Comparison of ENCODE assay signal across 8 cellular contexts in the genomic region with DNA sequence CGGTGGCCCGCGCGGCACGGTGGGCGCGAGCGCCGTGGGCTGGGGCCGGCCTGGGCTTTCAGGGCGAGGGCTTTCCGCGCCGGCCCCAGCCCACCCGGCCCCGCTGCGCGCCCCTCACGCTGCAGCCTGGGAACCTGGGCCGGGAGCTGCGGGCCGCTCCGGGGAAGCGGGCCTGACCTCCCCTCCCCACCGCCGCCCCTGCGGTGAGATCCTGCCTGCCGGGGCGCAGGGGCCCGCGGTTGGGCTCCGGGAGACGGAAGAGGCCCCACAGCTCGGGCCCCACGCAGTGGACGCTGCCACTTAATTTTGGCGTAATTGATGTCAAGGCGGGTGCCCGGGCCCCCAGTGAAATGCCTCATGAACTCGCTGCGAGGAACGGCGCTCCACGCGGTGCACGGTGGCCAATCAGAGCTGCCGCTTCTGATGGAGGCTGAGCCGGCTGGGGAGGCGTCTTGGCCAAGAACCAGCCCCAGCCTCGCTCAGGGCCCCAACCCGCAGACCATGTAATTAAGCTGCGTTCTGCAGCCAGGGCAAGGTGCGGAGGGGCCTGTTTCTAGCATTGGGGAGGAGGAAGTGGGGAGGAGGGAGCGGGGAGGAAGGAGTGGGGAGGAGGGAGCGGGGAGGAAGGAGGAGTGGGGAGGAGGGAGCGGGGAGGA.
DNase-seq lines count a peak whose midpoint lies in the region; TF ChIP-seq lines count a peak whose summit lies in the region.

No MANE protein-coding gene starts in this region.

- H4K20me1 ChIP-seq in PC-9 (ENCODE audit: insufficient read depth) = no peaks in the 10 kb centered on the region

- H3K27ac Mint-ChIP-seq in activated naive CD8-positive, alpha-beta T cell treated with anti-CD3 and anti-CD28 coated beads for 36 hours = peak overlapping the region; percentile 91

- no peak for TF ChIP-seq CTCF in GM10266 (IDR thresholded peaks at IDR 0.05; ENCODE audit: control insufficient read depth, insufficient read depth, low read depth, missing control alignments)
- no peak for TF ChIP-seq CTCF in PC-9 (conservative IDR thresholded peaks at IDR 0.05)
- no peak for TF ChIP-seq CTCF in brain microvascular endothelial cell (IDR thresholded peaks at IDR 0.05; ENCODE audit: low read depth, low read length, missing control alignments)

- H3K9me3 Mint-ChIP-seq in activated naive CD8-positive, alpha-beta T cell treated with anti-CD3 and anti-CD28 coated beads for 36 hours = no peaks in the 10 kb centered on the region

- peak; percentile 86 for DNase-seq in GM10266 (ENCODE audit: extremely low spot score)
- DNase-seq in SJSA1 (ENCODE audit: low read depth in 1 of 2, low spot score in 2 of 2) = no peak
- peak; percentile 77 for DNase-seq in activated naive CD8-positive, alpha-beta T cell treated with anti-CD3 and anti-CD28 coated beads for 36 hours
- DNase-seq in iPS-NIHi7 (ENCODE audit: extremely low spot score) = peak; percentile 57
- peak; percentile 43 to 46 for DNase-seq in stimulated activated CD4-positive, alpha-beta T cell treated with anti-CD3 and anti-CD28 coated beads, Interleukin-15, amount 100 ng/mL, for 1 hour (ENCODE audit: low read depth in 1 of 2, low spot score in 1 of 2)
- DNase-seq in PC-9 = no peak
- no peak for DNase-seq in brain microvascular endothelial cell
- DNase-seq in NCI-H510A treated with DMSO at 0.1 percent for 48 hours (lab: John Stamatoyannopoulos, UW) = no peak

- H3K4me2 ChIP-seq in PC-9 = no peak overlapping the region

- POLR2A ChIA-PET in PC-9 (lab: Charles Lee; ENCODE audit: unreplicated experiment) = no interaction called here

- no peaks in the 10 kb centered on the region for H3K27me3 Mint-ChIP-seq in activated naive CD8-positive, alpha-beta T cell treated with anti-CD3 and anti-CD28 coated beads for 36 hours

- H3K79me2 ChIP-seq in PC-9 (ENCODE audit: low read depth) = no peaks in the 10 kb centered on the region

- intact Hi-C loops in PC-9 (cut with micrococcal nuclease; ENCODE audit: unreplicated experiment) = no loop called here

- H3K9me2 ChIP-seq in PC-9 (ENCODE audit: insufficient read depth) = no peaks in the 10 kb centered on the region

- H3K9me3 ChIP-seq in SJSA1 (replicated peaks) (peaks cover 10% of the 10 kb centered on the region; the same call in 1 of the 2 replicates), PC-9 (ENCODE audit: insufficient read depth, low read depth) (no peaks in the 10 kb centered on the region)

- no peaks in the 10 kb centered on the region for H3F3A ChIP-seq in PC-9 (ENCODE audit: insufficient read depth, low read depth)

- peaks cover 14% of the 10 kb centered on the region for H3K4me1 ChIP-seq in SJSA1 (replicated peaks)
- H3K4me1 ChIP-seq in PC-9 (replicated peaks; ENCODE audit: insufficient read depth) = no peaks in the 10 kb centered on the region

- CTCF ChIA-PET in PC-9 (lab: Charles Lee) = no interaction called here

- BruUV-seq in PC-9 (replicated peaks; lab: Mats Ljungman, UMichigan) = no TSS peak

- H3K27me3 ChIP-seq in SJSA1 (replicated peaks) (peaks cover 16% of the 10 kb centered on the region), PC-9 (ENCODE audit: insufficient read depth, low read depth) (peaks cover 68% of the 10 kb centered on the region), brain microvascular endothelial cell (replicated peaks) (peaks cover 19% of the 10 kb centered on the region)

- H3K4me1 Mint-ChIP-seq in activated naive CD8-positive, alpha-beta T cell treated with anti-CD3 and anti-CD28 coated beads for 36 hours = peaks cover 5% of the 10 kb centered on the region

- no peak overlapping the region for H2AFZ ChIP-seq in PC-9

- H3K4me3 Mint-ChIP-seq in activated naive CD8-positive, alpha-beta T cell treated with anti-CD3 and anti-CD28 coated beads for 36 hours = peak overlapping the region; percentile 79

- H3K36me3 ChIP-seq in SJSA1 (no peaks in the 10 kb centered on the region), PC-9 (ENCODE audit: low read depth) (no peaks in the 10 kb centered on the region), brain microvascular endothelial cell (replicated peaks) (no peaks in the 10 kb centered on the region)

- peaks cover 3% of the 10 kb centered on the region for H3K36me3 Mint-ChIP-seq in activated naive CD8-positive, alpha-beta T cell treated with anti-CD3 and anti-CD28 coated beads for 36 hours

- H3K4me3 ChIP-seq in SJSA1 (peak overlapping the region; percentile 43), PC-9 (no peak overlapping the region), brain microvascular endothelial cell (ENCODE audit: low read depth, low read length) (no peak overlapping the region)

- H3K27ac ChIP-seq in SJSA1 (no peak overlapping the region), PC-9 (no peak overlapping the region), brain microvascular endothelial cell (no peak overlapping the region)

- in situ Hi-C loops in brain microvascular endothelial cell (cut with HindIII; ENCODE audit: low pct_ligation_motif_present, low sequenced_read_pairs) = no loop called here

Comparison
In these comparisons a context has a peak if more than half of its experiments do, and no peak if none do; other contexts are left out.
1. DNase-seq: peak in GM10266 (single experiment), activated naive CD8-positive, alpha-beta T cell treated with anti-CD3 and anti-CD28 coated beads for 36 hours (single experiment), iPS-NIHi7 (single experiment) and stimulated activated CD4-positive, alpha-beta T cell treated with anti-CD3 and anti-CD28 coated beads, Interleukin-15, amount 100 ng/mL, for 1 hour (2 of 2); none in SJSA1 (0 of 2), PC-9 (0 of 2), brain microvascular endothelial cell (single experiment) and NCI-H510A treated with DMSO at 0.1 percent for 48 hours (single experiment).